22 cellular contexts compared by ENCODE assay signal in the genomic region with DNA sequence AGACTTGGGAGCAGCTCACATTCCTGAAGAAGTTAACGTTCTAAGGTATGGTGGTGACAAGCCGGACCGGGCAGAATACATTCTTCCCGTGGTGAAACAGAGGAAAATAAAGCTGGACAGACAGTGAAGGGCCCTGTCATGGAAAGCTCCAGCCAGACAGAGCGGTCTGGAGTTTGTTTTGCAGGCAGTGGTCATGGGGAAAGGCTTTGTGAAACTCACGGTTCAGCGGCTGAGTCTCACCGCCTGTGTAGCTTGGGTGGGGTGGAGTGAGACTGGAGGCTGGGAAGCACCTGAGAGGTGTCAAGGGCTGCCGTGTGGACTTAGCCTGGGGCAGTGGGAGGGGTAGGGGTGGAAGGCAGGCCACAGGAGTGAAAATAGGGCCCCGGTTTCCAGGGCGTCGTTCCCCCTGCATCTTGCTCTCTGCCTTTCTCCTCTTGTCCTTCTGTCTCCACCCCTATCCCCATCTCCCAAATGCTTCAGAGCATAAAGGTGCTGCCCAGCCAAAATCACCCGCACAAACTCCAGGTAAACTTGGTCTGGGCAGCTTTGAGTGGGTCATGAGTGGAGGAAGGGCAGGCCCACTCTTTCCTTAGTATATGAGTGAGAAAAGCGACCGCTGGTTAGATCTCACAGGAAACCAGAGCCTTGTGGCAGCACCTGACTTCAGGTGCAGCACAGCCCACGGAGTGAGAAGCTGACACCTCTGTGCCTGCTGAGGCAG. TPM values are rescaled to one million over a fixed set of nuclear protein-coding genes. Genes with fewer than 3 reads are reported as not detected.
DNase-seq lines count a peak whose midpoint lies in the region; ATAC-seq and TF ChIP-seq lines count a peak whose summit lies in the region.
"Had no signal": no experiment of that assay in that cellular context is flagged by ENCODE, and none has a peak within 500 bp of the region (broad histone marks: within the 10 kb centered on the region; RNA-seq: fewer than 3 reads in every experiment).

No MANE protein-coding gene starts in this region.

- peak overlapping the region; percentile 69 for H3K27ac Mint-ChIP-seq in T-helper 17 cell
- H3K27ac Mint-ChIP-seq: stimulated activated naive CD8-positive, alpha-beta T cell treated with anti-CD3 and anti-CD28 coated beads, Interleukin-15, Interleukin-2, amounts not matched to agents 100 ng/mL and 50 ng/mL, for 24 hours had no signal

- H3K36me3 ChIP-seq in hepatocyte (replicated peaks; ENCODE audit: insufficient read depth, low read depth), result no peaks in the 10 kb centered on the region
- H3K36me3 ChIP-seq: adrenal gland had no signal

- peak; percentile 13 for DNase-seq in NCI-H146 (lab: John Stamatoyannopoulos, UW)
- DNase-seq in NCI-H146 treated with DMSO at 0.1 percent for 48 hours (lab: John Stamatoyannopoulos, UW; ENCODE audit: unreplicated experiment), result no peak
- DNase-seq in T-helper 17 cell, result no peak
- DNase-seq in hepatocyte (ENCODE audit: low spot score), result peak; percentile 44
- peak; percentile 68 for DNase-seq in retinal pigment epithelial cell (ENCODE audit: low read depth)
- DNase-seq in OCI-M2 (lab: John Stamatoyannopoulos, UW; ENCODE audit: unreplicated experiment), result no peak
- no peak for DNase-seq in hypothalamus (lab: John Stamatoyannopoulos, UW)
- DNase-seq: cortex of kidney, GDM1, H7, Kasumi-1, left ventricle myocardium superior, NCI-H187 treated with DMSO at 0.1 percent for 48 hours, NCI-H524, RPMI8226 had no signal

- no peaks in the 10 kb centered on the region for H3K27me3 ChIP-seq in hepatocyte
- H3K27me3 ChIP-seq: adrenal gland had no signal

- no peak overlapping the region for H3K4me3 ChIP-seq in hepatocyte
- no peak overlapping the region for H3K4me3 ChIP-seq in retinal pigment epithelial cell (ENCODE audit: low read length)
- H3K4me3 ChIP-seq: adrenal gland had no signal

- H3K79me2 ChIP-seq in hepatocyte, result no peaks in the 10 kb centered on the region

- no peaks in the 10 kb centered on the region for H3K9me3 ChIP-seq in T-helper 17 cell (ENCODE audit: control insufficient read depth, low read length, poor library complexity, severe bottlenecking)
- H3K9me3 ChIP-seq in hepatocyte (ENCODE audit: low read depth), result no peaks in the 10 kb centered on the region
- H3K9me3 ChIP-seq: adrenal gland had no signal

- WGBS in hepatocyte (ENCODE audit: low lambda C conversion rate, missing lambda C conversion rate), result 76% methylated on average over 15 of the region's 16 CpGs

- H3K4me3 Mint-ChIP-seq in T-helper 17 cell, result peak overlapping the region; percentile 67
- H3K4me3 Mint-ChIP-seq: neural crest cell; stimulated activated naive CD8-positive, alpha-beta T cell treated with anti-CD3 and anti-CD28 coated beads, Interleukin-15, Interleukin-2, amounts not matched to agents 100 ng/mL and 50 ng/mL, for 24 hours had no signal

- no peak overlapping the region for H2AFZ ChIP-seq in hepatocyte

- peaks cover 2% of the 10 kb centered on the region for H3K36me3 Mint-ChIP-seq in T-helper 17 cell (ENCODE audit: low read depth)

- peak overlapping the region; percentile 55 for H3K27ac ChIP-seq in hepatocyte
- H3K27ac ChIP-seq: 22Rv1, adrenal gland, C4-2B had no signal

- no peaks in the 10 kb centered on the region for H3K9me2 ChIP-seq in hepatocyte (replicated peaks; ENCODE audit: insufficient read depth)

- no peak overlapping the region for H3K4me2 ChIP-seq in hepatocyte

- peaks cover 11% of the 10 kb centered on the region for H3K4me1 ChIP-seq in hepatocyte (ENCODE audit: insufficient read depth)

- H3K27me3 Mint-ChIP-seq in T-helper 17 cell, result no peaks in the 10 kb centered on the region

- ATAC-seq in T-helper 17 cell, result peak; percentile 22
- no peak for ATAC-seq in GM18909 (IDR thresholded peaks at IDR 0.05; ENCODE audit: poor library complexity, unreplicated experiment)
- ATAC-seq: esophagus mucosa, left ventricle myocardium superior had no signal

- H3K4me1 Mint-ChIP-seq in T-helper 17 cell, result peaks cover 57% of the 10 kb centered on the region

- H4K20me1 ChIP-seq in hepatocyte (ENCODE audit: insufficient read depth, poor library complexity, severe bottlenecking), result no peaks in the 10 kb centered on the region

- TF ChIP-seq CTCF in hepatocyte (IDR thresholded peaks at IDR 0.05; ENCODE audit: poor library complexity) (no peak), retinal pigment epithelial cell (conservative IDR thresholded peaks at IDR 0.05; ENCODE audit: low read depth, low read length) (no peak)

RNA-seq across cellular contexts. Expression of gene SLC20A1, which starts 11.4 kb away (rescaled TPM):
- total RNA-seq in T-helper 17 cell (100 to 1,000 TPM; 113 to 130 TPM), hepatocyte (106 and 135 TPM in 2 replicates)
- polyA plus RNA-seq in hepatocyte, result 63.6 and 66.7 TPM in 2 replicates

RNA-seq across cellular contexts. Expression of gene CHCHD5, which starts 49.9 kb away (rescaled TPM):
- 10 to 100 TPM; 16.6 to 18.4 TPM for total RNA-seq in T-helper 17 cell
- total RNA-seq in hepatocyte, result 19.1 and 25.0 TPM in 2 replicates
- 67.3 and 73.5 TPM in 2 replicates for polyA plus RNA-seq in hepatocyte

Comparison
In these comparisons a context has a peak if more than half of its experiments do, and no peak if none do; other contexts are left out.
1. DNase-seq: peak in NCI-H146 (single experiment), hepatocyte (single experiment) and retinal pigment epithelial cell (single experiment); none in NCI-H146 treated with DMSO at 0.1 percent for 48 hours (single experiment), T-helper 17 cell (0 of 3), OCI-M2 (single experiment) and hypothalamus (0 of 51).